8 cellular contexts compared by ENCODE assay signal in the genomic region with DNA sequence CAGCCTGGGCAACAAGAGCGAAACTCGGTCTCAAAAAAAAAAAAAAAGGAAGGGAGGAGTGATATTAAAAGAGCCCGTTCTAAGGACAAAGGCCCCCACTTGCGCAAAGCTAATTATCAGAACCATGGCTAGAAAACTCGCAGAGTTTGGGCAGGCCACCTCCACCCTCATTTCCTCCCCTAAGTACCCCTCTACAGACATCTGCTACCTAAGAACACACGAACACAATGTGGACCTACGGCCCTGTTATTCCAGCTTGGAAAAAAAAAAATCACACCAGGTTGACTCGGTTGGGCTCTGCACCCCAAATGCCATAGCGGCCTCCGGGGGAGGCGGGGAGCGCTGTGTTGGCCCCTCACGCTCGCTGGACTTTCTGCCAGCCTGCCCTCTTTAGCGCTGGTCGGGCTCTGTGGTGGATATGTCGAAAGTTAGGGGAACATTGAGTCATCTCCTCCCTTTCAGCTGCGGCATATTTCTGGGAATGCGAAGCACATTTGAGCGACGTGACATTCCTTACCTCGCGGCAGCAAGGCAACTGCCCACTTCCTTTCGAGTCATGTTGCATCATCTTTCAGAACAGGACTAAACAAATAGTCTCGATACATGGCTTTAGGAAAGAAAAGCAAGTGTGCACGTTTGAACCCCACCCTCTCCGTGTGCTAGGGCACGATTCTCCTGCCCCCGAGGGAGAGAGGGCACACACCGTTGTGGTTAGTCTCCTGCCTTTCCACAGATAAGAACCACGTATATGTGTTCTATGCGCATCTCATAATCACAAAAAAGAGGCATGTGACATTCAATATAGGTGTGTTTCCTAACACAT.
DNase-seq lines count a peak whose midpoint lies in the region; ATAC-seq lines count a peak whose summit lies in the region.

No MANE protein-coding gene starts in this region.

- DNase-seq in GM04504 (ENCODE audit: low read depth) (peak; percentile 94), RKO (ENCODE audit: low spot score) (peak; percentile 99), fibroblast of gingiva (ENCODE audit: low read depth) (peak; percentile 96), pulmonary artery endothelial cell (ENCODE audit: low read depth, low spot score) (peak; percentile 80), NCI-H345 (lab: John Stamatoyannopoulos, UW) (no peak)
- DNase-seq in stimulated activated naive CD4-positive, alpha-beta T cell (lab: John Stamatoyannopoulos, UW): no peak

- no peak for ATAC-seq in GM21526 (IDR thresholded peaks at IDR 0.05; ENCODE audit: low FRiP score, unreplicated experiment)
- no peak for ATAC-seq in GM18868 (IDR thresholded peaks at IDR 0.05; ENCODE audit: unreplicated experiment)

Comparison
In these comparisons a context has a peak if more than half of its experiments do, and no peak if none do; other contexts are left out.
1. DNase-seq: peak in GM04504 (single experiment), RKO (single experiment), fibroblast of gingiva (single experiment) and pulmonary artery endothelial cell (single experiment); none in stimulated activated naive CD4-positive, alpha-beta T cell (0 of 6) and NCI-H345 (single experiment).